In genomic region chr6:113248532-113248931, GRCh38 we compare ENCODE assay signal across 39 cellular contexts.
"Had no signal": no experiment of that assay in that cellular context is flagged by ENCODE, and none has a peak within 500 bp of the region (broad histone marks: within the 10 kb centered on the region; RNA-seq: fewer than 3 reads in every experiment).

No MANE protein-coding gene starts in this region.

- ATAC-seq: activated naive CD4-positive, alpha-beta T cell treated with anti-CD3 and anti-CD28 coated beads, Interleukin-2, amount 50 U/mL, for 72 hours; activated naive CD8-positive, alpha-beta T cell treated with anti-CD3 and anti-CD28 coated beads, Interleukin-2, amount 50 U/mL, for 24 hours; activated T-cell treated with anti-CD3 and anti-CD28 coated beads, Interleukin-2, amount 50 U/mL, for 4 hours; activated T-cell treated with anti-CD3 and anti-CD28 coated beads, Interleukin-2, amount 50 U/mL, for 72 hours; activated T-helper 17 cell treated with anti-CD3 and anti-CD28 coated beads, Interleukin-2, amount 50 U/mL, for 72 hours; body of pancreas had no signal

- H3K36me3 ChIP-seq: adrenal gland, ascending aorta, brain microvascular endothelial cell, breast epithelium, cardiac muscle cell had no signal

- H3K4me3 ChIP-seq: adrenal gland, ascending aorta, body of pancreas, breast epithelium, cardiac muscle cell had no signal

- H3K27ac Mint-ChIP-seq: activated naive CD4-positive, alpha-beta T cell treated with anti-CD3 and anti-CD28 coated beads for 36 hours; activated naive CD4-positive, alpha-beta T cell treated with anti-CD3 and anti-CD28 coated beads, Interleukin-2, amount 10 ng/mL, durations not matched to agents 7 days and 5 days; activated naive CD4-positive, alpha-beta T cell treated with anti-CD3 and anti-CD28 coated beads, Interleukin-2, amount 50 U/mL, for 24 hours; activated naive CD4-positive, alpha-beta T cell treated with anti-CD3 and anti-CD28 coated beads, Interleukin-2, amount 50 U/mL, for 72 hours; activated naive CD8-positive, alpha-beta T cell; activated naive CD8-positive, alpha-beta T cell treated with anti-CD3 and anti-CD28 coated beads for 36 hours; activated naive CD8-positive, alpha-beta T cell treated with anti-CD3 and anti-CD28 coated beads, Interleukin-2, amount 10 ng/mL, durations not matched to agents 7 days and 5 days; activated naive CD8-positive, alpha-beta T cell treated with anti-CD3 and anti-CD28 coated beads, Interleukin-2, amount 50 U/mL, for 24 hours; activated T-cell treated with anti-CD3 and anti-CD28 coated beads, Interleukin-2, amount 50 U/mL, for 24 hours; activated T-cell treated with anti-CD3 and anti-CD28 coated beads, Interleukin-2, amount 50 U/mL, for 72 hours; activated T-helper 1 cell treated with anti-CD3 and anti-CD28 coated beads, Interleukin-12 subunit alpha, Interleukin-12 subunit beta, Interleukin-2, Interleukin-4 antibody, amounts not matched to agents 30 ng/mL and 10 ng/mL and 1 ng/mL, durations not matched to agents 14 hours and 24 hours and 36 hours; activated T-helper 17 cell treated with anti-CD3 and anti-CD28 coated beads, Interleukin-2, amount 50 U/mL, for 72 hours; activated T-helper 2 cell treated with anti-CD3 and anti-CD28 coated beads, Interferon-gamma antibody, Interleukin-2, Interleukin-4, amounts not matched to agents 10 μg/mL and 5 μg/mL and 100 μg/mL, durations not matched to agents 14 hours and 24 hours and 36 hours; brain had no signal

- H3K4me1 ChIP-seq: adrenal gland, ascending aorta, body of pancreas, breast epithelium had no signal

- H3K36me3 Mint-ChIP-seq: activated naive CD4-positive, alpha-beta T cell treated with anti-CD3 and anti-CD28 coated beads, Interleukin-2, amount 10 ng/mL, durations not matched to agents 7 days and 5 days; activated naive CD4-positive, alpha-beta T cell treated with anti-CD3 and anti-CD28 coated beads, Interleukin-2, amount 50 U/mL, for 24 hours; activated naive CD4-positive, alpha-beta T cell treated with anti-CD3 and anti-CD28 coated beads, Interleukin-2, amount 50 U/mL, for 72 hours; activated naive CD8-positive, alpha-beta T cell; activated naive CD8-positive, alpha-beta T cell treated with anti-CD3 and anti-CD28 coated beads for 36 hours; activated naive CD8-positive, alpha-beta T cell treated with anti-CD3 and anti-CD28 coated beads, Interleukin-2, amount 10 ng/mL, durations not matched to agents 7 days and 5 days had no signal

- H3K9me3 ChIP-seq: adrenal gland, ascending aorta, body of pancreas, breast epithelium had no signal

- H3K27ac ChIP-seq: adrenal gland, ascending aorta, body of pancreas, brain microvascular endothelial cell, breast epithelium, cardiac muscle cell had no signal

- H3K27me3 Mint-ChIP-seq: activated naive CD4-positive, alpha-beta T cell treated with anti-CD3 and anti-CD28 coated beads, Interleukin-2, amount 10 ng/mL, durations not matched to agents 7 days and 5 days; activated naive CD4-positive, alpha-beta T cell treated with anti-CD3 and anti-CD28 coated beads, Interleukin-2, amount 50 U/mL, for 24 hours; activated naive CD8-positive, alpha-beta T cell; activated naive CD8-positive, alpha-beta T cell treated with anti-CD3 and anti-CD28 coated beads for 36 hours; activated naive CD8-positive, alpha-beta T cell treated with anti-CD3 and anti-CD28 coated beads, Interleukin-2, amount 10 ng/mL, durations not matched to agents 7 days and 5 days; activated naive CD8-positive, alpha-beta T cell treated with anti-CD3 and anti-CD28 coated beads, Interleukin-2, amount 50 U/mL, for 24 hours; activated T-cell treated with anti-CD3 and anti-CD28 coated beads, Interleukin-2, amount 50 U/mL, for 24 hours; activated T-helper 17 cell treated with anti-CD3 and anti-CD28 coated beads, Interleukin-2, amount 50 U/mL, for 72 hours; central memory CD8-positive, alpha-beta T cell had no signal

- DNase-seq: activated effector memory CD4-positive, alpha-beta T cell treated with anti-CD3 and anti-CD28 coated beads, Interleukin-2, amount 50 U/mL, for 16 hours; activated effector memory CD4-positive, alpha-beta T cell treated with Interleukin-2 at 50 U/mL for 16 hours; activated gamma-delta T cell; activated gamma-delta T cell treated with Interleukin-2 at 50 U/mL for 16 hours; activated naive CD4-positive, alpha-beta T cell; activated naive CD4-positive, alpha-beta T cell treated with anti-CD3 and anti-CD28 coated beads for 36 hours; activated naive CD4-positive, alpha-beta T cell treated with anti-CD3 and anti-CD28 coated beads, Interleukin-2, amount 10 ng/mL, durations not matched to agents 7 days and 5 days; activated naive CD4-positive, alpha-beta T cell treated with anti-CD3 and anti-CD28 coated beads, Interleukin-2, amount 50 U/mL, for 16 hours; activated naive CD4-positive, alpha-beta T cell treated with Interleukin-2 at 50 U/mL for 16 hours; activated naive CD8-positive, alpha-beta T cell treated with anti-CD3 and anti-CD28 coated beads for 36 hours; activated naive CD8-positive, alpha-beta T cell treated with anti-CD3 and anti-CD28 coated beads, Interleukin-2, amount 10 ng/mL, durations not matched to agents 7 days and 5 days; activated naive CD8-positive, alpha-beta T cell treated with anti-CD3 and anti-CD28 coated beads, Interleukin-2, amount 50 U/mL, for 24 hours; activated T-cell treated with anti-CD3 and anti-CD28 coated beads for 4 hours; activated T-cell treated with anti-CD3 and anti-CD28 coated beads, Interleukin-2, amount 50 U/mL, for 1 hour; activated T-cell treated with anti-CD3 and anti-CD28 coated beads, Interleukin-2, amount 50 U/mL, for 24 hours; activated T-cell treated with anti-CD3 and anti-CD28 coated beads, Interleukin-2, amount 50 U/mL, for 4 hours; activated T-cell treated with anti-CD3 and anti-CD28 coated beads, Interleukin-2, amount 50 U/mL, for 48 hours; activated T-cell treated with anti-CD3 and anti-CD28 coated beads, Interleukin-2, amount 50 U/mL, for 72 hours; adrenal gland; amniotic stem cell; amygdala; anterior cingulate cortex; aorta; body of pancreas; brain microvascular endothelial cell; caudate nucleus; central memory CD4-positive, alpha-beta T cell; cerebellar nuclear complex had no signal

- H3K9me3 Mint-ChIP-seq: activated T-cell treated with anti-CD3 and anti-CD28 coated beads, Interleukin-2, amount 50 U/mL, for 24 hours; activated T-helper 2 cell treated with anti-CD3 and anti-CD28 coated beads, Interferon-gamma antibody, Interleukin-2, Interleukin-4, amounts not matched to agents 10 μg/mL and 5 μg/mL and 100 μg/mL, durations not matched to agents 14 hours and 24 hours and 36 hours had no signal

- H3K4me3 Mint-ChIP-seq: activated naive CD4-positive, alpha-beta T cell treated with anti-CD3 and anti-CD28 coated beads for 36 hours; activated naive CD4-positive, alpha-beta T cell treated with anti-CD3 and anti-CD28 coated beads, Interleukin-2, amount 10 ng/mL, durations not matched to agents 7 days and 5 days; activated naive CD4-positive, alpha-beta T cell treated with anti-CD3 and anti-CD28 coated beads, Interleukin-2, amount 50 U/mL, for 24 hours; activated naive CD8-positive, alpha-beta T cell; activated naive CD8-positive, alpha-beta T cell treated with anti-CD3 and anti-CD28 coated beads for 36 hours; activated naive CD8-positive, alpha-beta T cell treated with anti-CD3 and anti-CD28 coated beads, Interleukin-2, amount 10 ng/mL, durations not matched to agents 7 days and 5 days; activated naive CD8-positive, alpha-beta T cell treated with anti-CD3 and anti-CD28 coated beads, Interleukin-2, amount 50 U/mL, for 24 hours; activated T-cell treated with anti-CD3 and anti-CD28 coated beads, Interleukin-2, amount 50 U/mL, for 24 hours; activated T-cell treated with anti-CD3 and anti-CD28 coated beads, Interleukin-2, amount 50 U/mL, for 4 hours; activated T-cell treated with anti-CD3 and anti-CD28 coated beads, Interleukin-2, amount 50 U/mL, for 72 hours; activated T-helper 1 cell treated with anti-CD3 and anti-CD28 coated beads, Interleukin-12 subunit alpha, Interleukin-12 subunit beta, Interleukin-2, Interleukin-4 antibody, amounts not matched to agents 30 ng/mL and 10 ng/mL and 1 ng/mL, durations not matched to agents 14 hours and 24 hours and 36 hours; activated T-helper 17 cell treated with anti-CD3 and anti-CD28 coated beads, Interleukin-2, amount 50 U/mL, for 72 hours; brain; central memory CD8-positive, alpha-beta T cell had no signal

- H3K27me3 ChIP-seq: adrenal gland, ascending aorta, body of pancreas, brain microvascular endothelial cell, breast epithelium, cardiac muscle cell had no signal

- H3K4me1 Mint-ChIP-seq: activated naive CD4-positive, alpha-beta T cell treated with anti-CD3 and anti-CD28 coated beads, Interleukin-2, amount 10 ng/mL, durations not matched to agents 7 days and 5 days; activated naive CD4-positive, alpha-beta T cell treated with anti-CD3 and anti-CD28 coated beads, Interleukin-2, amount 50 U/mL, for 24 hours; activated naive CD8-positive, alpha-beta T cell treated with anti-CD3 and anti-CD28 coated beads for 36 hours; activated naive CD8-positive, alpha-beta T cell treated with anti-CD3 and anti-CD28 coated beads, Interleukin-2, amount 10 ng/mL, durations not matched to agents 7 days and 5 days; activated naive CD8-positive, alpha-beta T cell treated with anti-CD3 and anti-CD28 coated beads, Interleukin-2, amount 50 U/mL, for 24 hours; activated T-helper 17 cell treated with anti-CD3 and anti-CD28 coated beads, Interleukin-2, amount 50 U/mL, for 72 hours; central memory CD8-positive, alpha-beta T cell had no signal
